In the genomic region with DNA sequence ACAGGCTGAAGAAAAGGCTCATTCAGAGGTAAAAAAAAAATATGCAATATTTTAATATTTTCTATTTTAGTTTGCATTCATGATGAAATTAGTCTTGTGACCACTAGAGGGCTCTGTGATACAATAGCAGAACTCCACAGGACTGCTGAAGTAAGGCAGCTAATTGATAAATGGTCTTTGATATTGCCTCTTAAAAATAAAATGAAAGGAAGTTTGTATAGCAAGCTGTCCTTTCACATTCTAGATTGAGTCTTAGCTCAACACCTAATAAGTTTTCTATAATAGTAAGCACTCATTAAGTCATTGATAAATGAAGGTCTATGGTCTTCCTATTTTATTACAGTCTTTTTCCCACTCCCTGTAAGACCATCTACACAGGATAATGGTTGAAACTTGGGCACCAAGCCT, we compare ENCODE assay signal across 8 cellular contexts.
DNase-seq lines count a peak whose midpoint lies in the region; ATAC-seq and TF ChIP-seq lines count a peak whose summit lies in the region.

No MANE protein-coding gene starts in this region.

- H3K9me3 ChIP-seq in A673 (ENCODE audit: low read depth, low read length, poor library complexity, severe bottlenecking): no peaks in the 10 kb centered on the region
- H3K9me3 ChIP-seq in neutrophil: no peaks in the 10 kb centered on the region

- intact Hi-C loops in A673 (cut with micrococcal nuclease; ENCODE audit: unreplicated experiment): no loop called here

- TF ChIP-seq CTCF in A673 (conservative IDR thresholded peaks at IDR 0.05; ENCODE audit: low read depth, low read length) (peak; percentile 86), GM12874 (IDR thresholded peaks at IDR 0.05; ENCODE audit: insufficient read depth, low read depth, low read length) (peak; percentile 49; the same call in 1 of the 2 replicates), neutrophil (IDR thresholded peaks at IDR 0.05) (peak; percentile 42)

- BruUV-seq in A673 (replicated peaks; lab: Mats Ljungman, UMichigan): no TSS peak

- CTCF ChIA-PET in A673 (lab: Charles Lee): interaction anchor here (0.7 kb wide), 1 partner anchor 113 kb away, joined by 3 read pairs; no protein-coding TSS in a partner anchor

- POLR2A ChIA-PET in A673 (lab: Charles Lee; ENCODE audit: low non-redundant PET): no interaction called here

- H3K4me1 Mint-ChIP-seq in effector memory CD8-positive, alpha-beta T cell (ENCODE audit: low read depth in 2 of 2): no peaks in the 10 kb centered on the region

- no peaks in the 10 kb centered on the region for H3K9me3 Mint-ChIP-seq in effector memory CD8-positive, alpha-beta T cell

- H3K4me3 ChIP-seq in A673 (ENCODE audit: low read depth, low read length, poor library complexity, severe bottlenecking): no peak overlapping the region
- H3K4me3 ChIP-seq in neutrophil (ENCODE audit: low read depth in 1 of 2, low read length in 1 of 2): no peak overlapping the region

- H3K27ac Mint-ChIP-seq in effector memory CD8-positive, alpha-beta T cell: no peak overlapping the region

- no peak overlapping the region for H3K4me3 Mint-ChIP-seq in effector memory CD8-positive, alpha-beta T cell

- peak; percentile 68 for DNase-seq in A673 (ENCODE audit: low spot score)
- DNase-seq in NCI-H69 (lab: John Stamatoyannopoulos, UW): peak; percentile 61
- DNase-seq in dermis microvascular lymphatic vessel endothelial cell (ENCODE audit: low read depth in 2 of 2): peak; percentile 32 to 57
- DNase-seq in HuH-7 (ENCODE audit: low spot score): no peak
- no peak for DNase-seq in effector memory CD8-positive, alpha-beta T cell

- no peaks in the 10 kb centered on the region for H3K36me3 ChIP-seq in A673 (ENCODE audit: insufficient read depth, low read length, poor library complexity, severe bottlenecking)
- no peaks in the 10 kb centered on the region for H3K36me3 ChIP-seq in neutrophil

- no peaks in the 10 kb centered on the region for H3K27me3 Mint-ChIP-seq in effector memory CD8-positive, alpha-beta T cell

- H3K27me3 ChIP-seq in A673 (replicated peaks; ENCODE audit: insufficient read depth, low read depth, low read length, poor library complexity) (no peaks in the 10 kb centered on the region), neutrophil (no peaks in the 10 kb centered on the region)

- peak; percentile 83 for ATAC-seq in HG03175 (IDR thresholded peaks at IDR 0.05; ENCODE audit: unreplicated experiment)
- no peak for ATAC-seq in effector memory CD8-positive, alpha-beta T cell (replicated peaks)

- no peaks in the 10 kb centered on the region for H3K36me3 Mint-ChIP-seq in effector memory CD8-positive, alpha-beta T cell (ENCODE audit: insufficient read depth)

- H3K4me1 ChIP-seq in A673 (ENCODE audit: insufficient read depth, low read length, poor library complexity, severe bottlenecking) (peaks cover 21% of the 10 kb centered on the region), neutrophil (ENCODE audit: control insufficient read depth in 1 of 2, insufficient read depth in 1 of 2, low read depth in 1 of 2, low read length in 1 of 2) (no peaks in the 10 kb centered on the region)

- no peak overlapping the region for H3K27ac ChIP-seq in A673 (ENCODE audit: low read depth, low read length, poor library complexity, severe bottlenecking)
- H3K27ac ChIP-seq in neutrophil: no peak overlapping the region

Comparison
In these comparisons a context has a peak if more than half of its experiments do, and no peak if none do; other contexts are left out.
1. DNase-seq: peak in A673 (single experiment), NCI-H69 (single experiment) and dermis microvascular lymphatic vessel endothelial cell (2 of 2); none in HuH-7 (single experiment) and effector memory CD8-positive, alpha-beta T cell (0 of 3).
2. Peak in every context shown above with its lines, with median percentiles within 50 percentile points of each other: CTCF ChIP-seq.